ENCODE assay signal across 1 cellular context in the genomic region with DNA sequence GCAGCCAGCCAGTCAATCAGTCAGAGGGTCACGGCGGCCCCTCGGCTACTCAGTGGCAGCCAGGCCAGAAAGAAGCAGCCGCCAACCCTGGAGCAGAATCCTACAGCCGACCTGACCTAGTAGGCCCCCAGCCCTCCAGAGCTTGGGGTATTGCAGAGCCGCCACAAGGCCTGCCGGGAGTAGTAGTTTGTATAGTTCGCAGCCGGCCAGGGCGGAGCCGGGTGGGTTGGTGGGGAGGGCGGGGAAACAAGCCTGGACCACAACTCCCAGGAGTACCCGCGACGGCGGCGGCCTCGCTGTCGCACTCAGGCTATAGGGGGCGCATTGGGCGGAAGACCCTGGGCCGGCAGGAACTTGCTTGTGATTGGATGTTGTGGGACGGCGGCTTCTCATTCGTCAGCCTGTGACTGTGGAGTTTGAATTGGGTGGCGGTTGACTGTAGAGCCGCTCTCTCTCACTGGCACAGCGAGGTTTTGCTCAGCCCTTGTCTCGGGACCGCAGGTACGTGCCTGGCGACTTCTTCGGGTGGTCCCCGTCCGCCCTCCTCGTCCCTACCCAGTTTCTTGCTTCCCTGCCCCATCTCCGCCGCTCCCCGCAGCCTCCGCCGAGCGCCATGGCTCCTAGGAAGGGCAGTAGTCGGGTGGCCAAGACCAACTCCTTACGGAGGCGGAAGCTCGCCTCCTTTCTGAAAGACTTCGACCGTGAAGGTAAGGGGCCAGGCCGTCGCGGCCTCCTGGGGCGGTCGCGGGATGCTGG.
TF ChIP-seq lines count a peak whose summit lies in the region.

Gene CDCA8 (plus strand): TSS at position 439 of the 756 bp plus-strand sequence. CDS start 175 bp downstream, at position 614.

TF ChIP-seq in K562, 482 proteins besides CTCF, POLR2A, EP300 and RAD21 (continued from another document and continues in another):
- TF ChIP-seq, protein P1, sequence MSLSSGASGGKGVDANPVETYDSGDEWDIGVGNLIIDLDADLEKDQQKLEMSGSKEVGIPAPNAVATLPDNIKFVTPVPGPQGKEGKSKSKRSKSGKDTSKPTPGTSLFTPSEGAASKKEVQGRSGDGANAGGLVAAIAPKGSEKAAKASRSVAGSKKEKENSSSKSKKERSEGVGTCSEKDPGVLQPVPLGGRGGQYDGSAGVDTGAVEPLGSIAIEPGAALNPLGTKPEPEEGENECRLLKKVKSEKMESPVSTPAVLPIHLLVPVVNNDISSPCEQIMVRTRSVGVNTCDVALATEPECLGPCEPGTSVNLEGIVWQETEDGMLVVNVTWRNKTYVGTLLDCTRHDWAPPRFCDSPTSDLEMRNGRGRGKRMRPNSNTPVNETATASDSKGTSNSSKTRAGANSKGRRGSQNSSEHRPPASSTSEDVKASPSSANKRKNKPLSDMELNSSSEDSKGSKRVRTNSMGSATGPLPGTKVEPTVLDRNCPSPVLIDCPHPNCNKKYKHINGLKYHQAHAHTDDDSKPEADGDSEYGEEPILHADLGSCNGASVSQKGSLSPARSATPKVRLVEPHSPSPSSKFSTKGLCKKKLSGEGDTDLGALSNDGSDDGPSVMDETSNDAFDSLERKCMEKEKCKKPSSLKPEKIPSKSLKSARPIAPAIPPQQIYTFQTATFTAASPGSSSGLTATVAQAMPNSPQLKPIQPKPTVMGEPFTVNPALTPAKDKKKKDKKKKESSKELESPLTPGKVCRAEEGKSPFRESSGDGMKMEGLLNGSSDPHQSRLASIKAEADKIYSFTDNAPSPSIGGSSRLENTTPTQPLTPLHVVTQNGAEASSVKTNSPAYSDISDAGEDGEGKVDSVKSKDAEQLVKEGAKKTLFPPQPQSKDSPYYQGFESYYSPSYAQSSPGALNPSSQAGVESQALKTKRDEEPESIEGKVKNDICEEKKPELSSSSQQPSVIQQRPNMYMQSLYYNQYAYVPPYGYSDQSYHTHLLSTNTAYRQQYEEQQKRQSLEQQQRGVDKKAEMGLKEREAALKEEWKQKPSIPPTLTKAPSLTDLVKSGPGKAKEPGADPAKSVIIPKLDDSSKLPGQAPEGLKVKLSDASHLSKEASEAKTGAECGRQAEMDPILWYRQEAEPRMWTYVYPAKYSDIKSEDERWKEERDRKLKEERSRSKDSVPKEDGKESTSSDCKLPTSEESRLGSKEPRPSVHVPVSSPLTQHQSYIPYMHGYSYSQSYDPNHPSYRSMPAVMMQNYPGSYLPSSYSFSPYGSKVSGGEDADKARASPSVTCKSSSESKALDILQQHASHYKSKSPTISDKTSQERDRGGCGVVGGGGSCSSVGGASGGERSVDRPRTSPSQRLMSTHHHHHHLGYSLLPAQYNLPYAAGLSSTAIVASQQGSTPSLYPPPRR (CRISPR knock-in tag; IDR thresholded peaks at IDR 0.05; ENCODE audit: borderline replicate concordance): 0 out of 2 replicates have a peak, but pooled peaks have one; percentile 76
- peak; percentile 67 for TF ChIP-seq GMEB1 (CRISPR knock-in tag; IDR thresholded peaks at IDR 0.05)
- no peak for TF ChIP-seq MED1 (CRISPR knock-in tag; IDR thresholded peaks at IDR 0.05; ENCODE audit: borderline replicate concordance)
- TF ChIP-seq ZC3H8 (IDR thresholded peaks at IDR 0.05): no peak
- TF ChIP-seq, protein P2, sequence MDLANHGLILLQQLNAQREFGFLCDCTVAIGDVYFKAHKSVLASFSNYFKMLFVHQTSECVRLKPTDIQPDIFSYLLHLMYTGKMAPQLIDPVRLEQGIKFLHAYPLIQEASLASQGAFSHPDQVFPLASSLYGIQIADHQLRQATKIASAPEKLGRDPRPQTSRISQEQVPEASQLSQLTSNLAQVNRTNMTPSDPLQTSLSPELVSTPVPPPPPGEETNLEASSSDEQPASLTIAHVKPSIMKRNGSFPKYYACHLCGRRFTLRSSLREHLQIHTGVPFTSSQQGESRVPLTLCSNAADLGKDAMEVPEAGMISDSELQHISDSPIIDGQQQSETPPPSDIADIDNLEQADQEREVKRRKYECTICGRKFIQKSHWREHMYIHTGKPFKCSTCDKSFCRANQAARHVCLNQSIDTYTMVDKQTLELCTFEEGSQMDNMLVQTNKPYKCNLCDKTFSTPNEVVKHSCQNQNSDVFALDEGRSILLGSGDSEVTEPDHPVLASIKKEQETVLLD (IDR thresholded peaks at IDR 0.05): no peak
- TF ChIP-seq AFF1 (IDR thresholded peaks at IDR 0.05; ENCODE audit: low read depth in 1 of 2, partially characterized antibody in 2 of 2): peak in 1 of 2 experiments; percentile 95
- TF ChIP-seq ADNP (tag; IDR thresholded peaks at IDR 0.05): no peak
- no peak for TF ChIP-seq E2F1 (CRISPR knock-in tag; IDR thresholded peaks at IDR 0.05)
- no peak for TF ChIP-seq ZNF165 (CRISPR knock-in tag; IDR thresholded peaks at IDR 0.05; ENCODE audit: borderline replicate concordance)
- no peak for TF ChIP-seq CBX8 (IDR thresholded peaks at IDR 0.05; ENCODE audit: borderline replicate concordance, extremely low read depth, low read depth, low read length, poor library complexity, severe bottlenecking)
- TF ChIP-seq NCOA1 (IDR thresholded peaks at IDR 0.05; ENCODE audit: low read depth): no peak
- TF ChIP-seq ILK (tag; IDR thresholded peaks at IDR 0.05; ENCODE audit: borderline replicate concordance, low read depth): no peak
- TF ChIP-seq, protein P3, sequence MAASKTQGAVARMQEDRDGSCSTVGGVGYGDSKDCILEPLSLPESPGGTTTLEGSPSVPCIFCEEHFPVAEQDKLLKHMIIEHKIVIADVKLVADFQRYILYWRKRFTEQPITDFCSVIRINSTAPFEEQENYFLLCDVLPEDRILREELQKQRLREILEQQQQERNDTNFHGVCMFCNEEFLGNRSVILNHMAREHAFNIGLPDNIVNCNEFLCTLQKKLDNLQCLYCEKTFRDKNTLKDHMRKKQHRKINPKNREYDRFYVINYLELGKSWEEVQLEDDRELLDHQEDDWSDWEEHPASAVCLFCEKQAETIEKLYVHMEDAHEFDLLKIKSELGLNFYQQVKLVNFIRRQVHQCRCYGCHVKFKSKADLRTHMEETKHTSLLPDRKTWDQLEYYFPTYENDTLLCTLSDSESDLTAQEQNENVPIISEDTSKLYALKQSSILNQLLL (CRISPR knock-in tag; IDR thresholded peaks at IDR 0.05; ENCODE audit: borderline replicate concordance): no peak
- TF ChIP-seq MYNN (IDR thresholded peaks at IDR 0.05): no peak; the same call in 1 of the 2 replicates
- TF ChIP-seq MYNN (CRISPR knock-in tag; IDR thresholded peaks at IDR 0.05): no peak
- TF ChIP-seq, protein P4, sequence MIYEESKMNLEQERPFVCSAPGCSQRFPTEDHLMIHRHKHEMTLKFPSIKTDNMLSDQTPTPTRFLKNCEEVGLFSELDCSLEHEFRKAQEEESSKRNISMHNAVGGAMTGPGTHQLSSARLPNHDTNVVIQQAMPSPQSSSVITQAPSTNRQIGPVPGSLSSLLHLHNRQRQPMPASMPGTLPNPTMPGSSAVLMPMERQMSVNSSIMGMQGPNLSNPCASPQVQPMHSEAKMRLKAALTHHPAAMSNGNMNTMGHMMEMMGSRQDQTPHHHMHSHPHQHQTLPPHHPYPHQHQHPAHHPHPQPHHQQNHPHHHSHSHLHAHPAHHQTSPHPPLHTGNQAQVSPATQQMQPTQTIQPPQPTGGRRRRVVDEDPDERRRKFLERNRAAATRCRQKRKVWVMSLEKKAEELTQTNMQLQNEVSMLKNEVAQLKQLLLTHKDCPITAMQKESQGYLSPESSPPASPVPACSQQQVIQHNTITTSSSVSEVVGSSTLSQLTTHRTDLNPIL (CRISPR knock-in tag; IDR thresholded peaks at IDR 0.05): no peak
- TF ChIP-seq FOXK1 (CRISPR knock-in tag; IDR thresholded peaks at IDR 0.05; ENCODE audit: borderline replicate concordance): peak; percentile 50; the same call in 1 of the 2 replicates
- peak; percentile 96 for TF ChIP-seq POLR2G (IDR thresholded peaks at IDR 0.05; ENCODE audit: low read depth, low read length)
- TF ChIP-seq POU5F1 (IDR thresholded peaks at IDR 0.05; ENCODE audit: borderline replicate concordance, low read depth, low read length, partially characterized antibody): peak; percentile 71
- no peak for TF ChIP-seq RBM25 (IDR thresholded peaks at IDR 0.05; ENCODE audit: low read depth, low read length, severe bottlenecking)
- TF ChIP-seq ZNF217 (CRISPR knock-in tag; IDR thresholded peaks at IDR 0.05): no peak
- no peak for TF ChIP-seq ZZZ3 (IDR thresholded peaks at IDR 0.05)
- peak; percentile 95 for TF ChIP-seq RBFOX2 (IDR thresholded peaks at IDR 0.05; ENCODE audit: low read depth, low read length)
- peak; percentile 49 to 72; a peak in 2 of 4 replicates for TF ChIP-seq TEAD1 (CRISPR knock-in tag; IDR thresholded peaks at IDR 0.05)
- no peak for TF ChIP-seq DPF2 (IDR thresholded peaks at IDR 0.05)
- TF ChIP-seq TCF3 (CRISPR knock-in tag; IDR thresholded peaks at IDR 0.05): peak; percentile 21
- TF ChIP-seq, protein P5, sequence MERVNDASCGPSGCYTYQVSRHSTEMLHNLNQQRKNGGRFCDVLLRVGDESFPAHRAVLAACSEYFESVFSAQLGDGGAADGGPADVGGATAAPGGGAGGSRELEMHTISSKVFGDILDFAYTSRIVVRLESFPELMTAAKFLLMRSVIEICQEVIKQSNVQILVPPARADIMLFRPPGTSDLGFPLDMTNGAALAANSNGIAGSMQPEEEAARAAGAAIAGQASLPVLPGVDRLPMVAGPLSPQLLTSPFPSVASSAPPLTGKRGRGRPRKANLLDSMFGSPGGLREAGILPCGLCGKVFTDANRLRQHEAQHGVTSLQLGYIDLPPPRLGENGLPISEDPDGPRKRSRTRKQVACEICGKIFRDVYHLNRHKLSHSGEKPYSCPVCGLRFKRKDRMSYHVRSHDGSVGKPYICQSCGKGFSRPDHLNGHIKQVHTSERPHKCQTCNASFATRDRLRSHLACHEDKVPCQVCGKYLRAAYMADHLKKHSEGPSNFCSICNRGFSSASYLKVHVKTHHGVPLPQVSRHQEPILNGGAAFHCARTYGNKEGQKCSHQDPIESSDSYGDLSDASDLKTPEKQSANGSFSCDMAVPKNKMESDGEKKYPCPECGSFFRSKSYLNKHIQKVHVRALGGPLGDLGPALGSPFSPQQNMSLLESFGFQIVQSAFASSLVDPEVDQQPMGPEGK (CRISPR knock-in tag; IDR thresholded peaks at IDR 0.05; ENCODE audit: borderline replicate concordance): no peak
- no peak for TF ChIP-seq ZNF408 (CRISPR knock-in tag; IDR thresholded peaks at IDR 0.05; ENCODE audit: low read depth)
- peak; percentile 96 for TF ChIP-seq MBD2 (IDR thresholded peaks at IDR 0.05; ENCODE audit: borderline replicate concordance, low read depth)
- no peak for TF ChIP-seq COPS2 (conservative IDR thresholded peaks at IDR 0.05)
- TF ChIP-seq, protein P6, sequence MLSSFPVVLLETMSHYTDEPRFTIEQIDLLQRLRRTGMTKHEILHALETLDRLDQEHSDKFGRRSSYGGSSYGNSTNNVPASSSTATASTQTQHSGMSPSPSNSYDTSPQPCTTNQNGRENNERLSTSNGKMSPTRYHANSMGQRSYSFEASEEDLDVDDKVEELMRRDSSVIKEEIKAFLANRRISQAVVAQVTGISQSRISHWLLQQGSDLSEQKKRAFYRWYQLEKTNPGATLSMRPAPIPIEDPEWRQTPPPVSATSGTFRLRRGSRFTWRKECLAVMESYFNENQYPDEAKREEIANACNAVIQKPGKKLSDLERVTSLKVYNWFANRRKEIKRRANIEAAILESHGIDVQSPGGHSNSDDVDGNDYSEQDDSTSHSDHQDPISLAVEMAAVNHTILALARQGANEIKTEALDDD (IDR thresholded peaks at IDR 0.05): no peak
- no peak; the same call in 1 of the 2 replicates for TF ChIP-seq NFE2 (IDR thresholded peaks at IDR 0.05; ENCODE audit: low read depth)
- TF ChIP-seq KDM4B (IDR thresholded peaks at IDR 0.05; ENCODE audit: borderline replicate concordance in 2 of 2, low read depth in 1 of 2): peak in 1 of 2 experiments; percentile 89; a peak in 2 of 4 replicates
